Comparison of ENCODE assay signal across 8 cellular contexts in the genomic region with DNA sequence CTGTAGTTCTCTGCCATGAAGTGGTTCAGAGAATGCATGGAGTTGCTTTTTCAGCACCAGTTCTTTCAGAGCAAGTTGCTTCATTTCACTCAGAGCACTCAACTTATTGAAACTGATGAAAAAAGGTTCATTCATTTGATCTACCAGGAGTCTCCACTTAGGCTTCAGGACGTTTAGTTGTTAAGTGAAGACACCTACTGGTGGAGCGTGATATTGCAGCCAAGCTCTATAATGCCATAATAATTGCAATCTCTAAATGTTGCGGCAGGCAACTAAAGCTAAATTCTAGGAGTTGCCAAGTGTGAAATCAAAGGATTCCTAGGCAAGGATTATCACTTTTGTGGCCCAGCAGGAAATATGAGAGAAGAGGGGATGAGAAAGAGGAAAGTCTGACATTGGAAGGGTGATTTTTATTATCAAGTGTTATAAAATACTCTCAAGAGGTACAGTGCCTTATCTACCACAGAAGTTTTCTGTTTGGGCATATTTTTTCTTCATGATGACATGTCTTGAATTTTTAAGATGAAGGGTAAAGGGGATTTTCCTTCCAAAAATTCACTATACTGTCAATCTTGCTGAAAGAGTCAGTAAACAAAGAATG.
DNase-seq lines count a peak whose midpoint lies in the region; ATAC-seq and TF ChIP-seq lines count a peak whose summit lies in the region.

No MANE protein-coding gene starts in this region.

- H3K27ac Mint-ChIP-seq in activated T-cell treated with anti-CD3 and anti-CD28 coated beads, Interleukin-2, amount 50 U/mL, for 24 hours: no peak overlapping the region

- no peaks in the 10 kb centered on the region for H3K36me3 ChIP-seq in ovary

- peak; percentile 76 for TF ChIP-seq CTCF in choroid plexus epithelial cell (conservative IDR thresholded peaks at IDR 0.05; ENCODE audit: low read depth, low read length)
- peak in 2 of 3 donors; percentile 19 to 21 for TF ChIP-seq CTCF in ovary (IDR thresholded peaks at IDR 0.05)

- ATAC-seq in HG03432 (IDR thresholded peaks at IDR 0.05; ENCODE audit: unreplicated experiment) (no peak), sciatic nerve (no peak)

- no peak overlapping the region for H3K4me3 Mint-ChIP-seq in activated T-cell treated with anti-CD3 and anti-CD28 coated beads, Interleukin-2, amount 50 U/mL, for 24 hours

- peaks cover 16% of the 10 kb centered on the region for H3K9me3 Mint-ChIP-seq in activated T-cell treated with anti-CD3 and anti-CD28 coated beads, Interleukin-2, amount 50 U/mL, for 24 hours

- H3K4me1 Mint-ChIP-seq in activated T-cell treated with anti-CD3 and anti-CD28 coated beads, Interleukin-2, amount 50 U/mL, for 24 hours (ENCODE audit: low read depth): no peaks in the 10 kb centered on the region

- peaks cover 12% of the 10 kb centered on the region for H3K27me3 Mint-ChIP-seq in activated T-cell treated with anti-CD3 and anti-CD28 coated beads, Interleukin-2, amount 50 U/mL, for 24 hours

- H3K4me3 ChIP-seq in choroid plexus epithelial cell (ENCODE audit: low read depth, low read length) (no peak overlapping the region), ovary (no peak overlapping the region)

- peak; percentile 59 to 63 for DNase-seq in activated T-cell treated with anti-CD3 and anti-CD28 coated beads, Interleukin-2, amount 50 U/mL, for 48 hours
- DNase-seq in activated T-cell treated with anti-CD3 and anti-CD28 coated beads, Interleukin-2, amount 50 U/mL, for 24 hours: no peak
- DNase-seq in NCI-H1694 treated with DMSO at 0.1 percent for 48 hours (lab: John Stamatoyannopoulos, UW): peak; percentile 13
- DNase-seq in choroid plexus epithelial cell (ENCODE audit: low read depth): peak; percentile 88
- no peak for DNase-seq in ovary
- DNase-seq in midbrain (lab: John Stamatoyannopoulos, UW): no peak
- DNase-seq in sciatic nerve (ENCODE audit: low spot score): no peak

- no peak overlapping the region for H3K27ac ChIP-seq in ovary

- intact Hi-C loops in ovary (cut with DNase I): no loop called here
- intact Hi-C loops in sciatic nerve (cut with DNase I): no loop called here

- H3K36me3 Mint-ChIP-seq in activated T-cell treated with anti-CD3 and anti-CD28 coated beads, Interleukin-2, amount 50 U/mL, for 24 hours (ENCODE audit: low read depth): peaks cover 2% of the 10 kb centered on the region

- no peaks in the 10 kb centered on the region for H3K27me3 ChIP-seq in ovary

- TF ChIP-seq POLR2A in ovary (IDR thresholded peaks at IDR 0.05): no peak

- no peaks in the 10 kb centered on the region for H3K9me3 ChIP-seq in ovary

- no peak for TF ChIP-seq EP300 in ovary (IDR thresholded peaks at IDR 0.05)

- 51 to 60% (median 57%) methylated on average over 3 of the region's 3 CpGs for WGBS in ovary, 3 donors

- no peaks in the 10 kb centered on the region for H3K4me1 ChIP-seq in ovary (ENCODE audit: insufficient read depth)

Comparison
In these comparisons a context has a peak if more than half of its experiments do, and no peak if none do; other contexts are left out.
1. DNase-seq: peak in activated T-cell treated with anti-CD3 and anti-CD28 coated beads, Interleukin-2, amount 50 U/mL, for 48 hours (2 of 2), NCI-H1694 treated with DMSO at 0.1 percent for 48 hours (single experiment) and choroid plexus epithelial cell (single experiment); none in activated T-cell treated with anti-CD3 and anti-CD28 coated beads, Interleukin-2, amount 50 U/mL, for 24 hours (single experiment), ovary (0 of 5), midbrain (single experiment) and sciatic nerve (single experiment).